Comparison of ENCODE assay signal across 23 cellular contexts in genomic region chr4:11446156-11446811, GRCh38. TPM values are rescaled to one million over a fixed set of nuclear protein-coding genes. Genes with fewer than 3 reads are reported as not detected.
DNase-seq lines count a peak whose midpoint lies in the region; ATAC-seq and TF ChIP-seq lines count a peak whose summit lies in the region.
"Had no signal": no experiment of that assay in that cellular context is flagged by ENCODE, and none has a peak within 500 bp of the region (broad histone marks: within the 10 kb centered on the region; RNA-seq: fewer than 3 reads in every experiment).

No MANE protein-coding gene starts in this region.

- H2AK5ac ChIP-seq in mesenchymal stem cell (ENCODE audit: low read length, severe bottlenecking), result no peak overlapping the region

- H3K4me3 ChIP-seq in NB4 (ENCODE audit: low read depth, low read length) (no peak overlapping the region), mesenchymal stem cell (ENCODE audit: insufficient read depth in 1 of 2, low read depth in 1 of 2, low read length in 2 of 2) (no peak overlapping the region)
- H3K4me3 ChIP-seq: stomach had no signal

- DNase-seq in NB4 (ENCODE audit: low read depth), result peak; percentile 10
- peak; percentile 45 to 74 for DNase-seq in dermis microvascular lymphatic vessel endothelial cell (ENCODE audit: low read depth in 2 of 2)
- DNase-seq in mesenchymal stem cell, result peak; percentile 62
- DNase-seq in NK-92 treated with Interleukin-12 subunit alpha and Interleukin-12 subunit beta, amount 100 ng/mL, for 24 hours (lab: John Stamatoyannopoulos, UW), result no peak
- DNase-seq in erythroblast (lab: John Stamatoyannopoulos, UW), result no peak
- DNase-seq in DMS79 treated with DMSO at 0.1 percent for 48 hours (lab: John Stamatoyannopoulos, UW), result no peak
- DNase-seq in natural killer cell treated with Interleukin-12 subunit alpha and Interleukin-12 subunit beta and Interleukin-15 and Interleukin-18, amount 100 ng/mL, for 72 hours (ENCODE audit: low spot score), result no peak
- DNase-seq: ACHN; activated CD4-positive, alpha-beta T cell treated with anti-CD3 and anti-CD28 coated beads for 36 hours; caudate nucleus; DMS 273 treated with DMSO at 0.1 percent for 48 hours; effector CD4-positive, alpha-beta T cell; GDM1; hippocampal formation; kidney; mesendoderm; NCI-H2029; stimulated activated CD4-positive, alpha-beta T cell treated with anti-CD3 and anti-CD28 coated beads, Interleukin-4, amount 100 ng/mL, for 1 hour; stomach had no signal

- H3K4me2 ChIP-seq in mesenchymal stem cell (ENCODE audit: low read length, poor library complexity, severe bottlenecking), result no peak overlapping the region

- H4K8ac ChIP-seq in mesenchymal stem cell (ENCODE audit: low read length), result no peak overlapping the region

- no peak overlapping the region for H2BK5ac ChIP-seq in mesenchymal stem cell (ENCODE audit: low read depth, low read length, poor library complexity, severe bottlenecking)

- H3K9me3 Mint-ChIP-seq in natural killer cell treated with Interleukin-12 subunit alpha and Interleukin-12 subunit beta and Interleukin-15 and Interleukin-18, amount 100 ng/mL, for 72 hours, result no peaks in the 10 kb centered on the region
- H3K9me3 Mint-ChIP-seq: IgD-negative memory B cell, nephron had no signal

- no peak overlapping the region for H2BK12ac ChIP-seq in mesenchymal stem cell (ENCODE audit: low read length in 2 of 2)

- H3K79me1 ChIP-seq in mesenchymal stem cell (replicated peaks; ENCODE audit: low read length, poor library complexity, severe bottlenecking), result no peaks in the 10 kb centered on the region

- H3K18ac ChIP-seq in mesenchymal stem cell (ENCODE audit: low read depth in 1 of 2, low read length in 2 of 2), result no peak overlapping the region

- H2AFZ ChIP-seq in mesenchymal stem cell (ENCODE audit: low read depth, low read length), result no peak overlapping the region

- no peak overlapping the region for H3K9ac ChIP-seq in mesenchymal stem cell (ENCODE audit: low read length)

- H3K27me3 Mint-ChIP-seq in natural killer cell treated with Interleukin-12 subunit alpha and Interleukin-12 subunit beta and Interleukin-15 and Interleukin-18, amount 100 ng/mL, for 72 hours, result peaks cover 4 to 22% of the 10 kb centered on the region in 2 donors
- H3K27me3 Mint-ChIP-seq: IgD-negative memory B cell had no signal

- H3K9me3 ChIP-seq in mesenchymal stem cell (ENCODE audit: control insufficient read depth, low read length), result no peaks in the 10 kb centered on the region
- H3K9me3 ChIP-seq: stomach had no signal

- H3K14ac ChIP-seq in mesenchymal stem cell (ENCODE audit: low read length in 2 of 2), result no peak overlapping the region

- TF ChIP-seq POLR2A in NB4 (IDR thresholded peaks at IDR 0.05; ENCODE audit: extremely low read depth, insufficient read length), result no peak
- no peak for TF ChIP-seq POLR2A in erythroblast (IDR thresholded peaks at IDR 0.05; ENCODE audit: low read length)

- H3K36me3 ChIP-seq in mesenchymal stem cell (ENCODE audit: control insufficient read depth in 1 of 2, insufficient read depth in 2 of 2, low read depth in 1 of 2, low read length in 2 of 2), result no peaks in the 10 kb centered on the region
- H3K36me3 ChIP-seq: stomach had no signal

- no peak overlapping the region for H2BK15ac ChIP-seq in mesenchymal stem cell (ENCODE audit: low read depth, poor library complexity, severe bottlenecking)

- H3K36me3 Mint-ChIP-seq in natural killer cell treated with Interleukin-12 subunit alpha and Interleukin-12 subunit beta and Interleukin-15 and Interleukin-18, amount 100 ng/mL, for 72 hours, result no peaks in the 10 kb centered on the region

- TF ChIP-seq CTCF in NB4 (IDR thresholded peaks at IDR 0.05; ENCODE audit: low read depth, low read length), result no peak

- peak; percentile 51 for ATAC-seq in GM19463 (IDR thresholded peaks at IDR 0.05; ENCODE audit: unreplicated experiment)
- no peak for ATAC-seq in natural killer cell treated with Interleukin-12 subunit alpha and Interleukin-12 subunit beta and Interleukin-15 and Interleukin-18, amount 100 ng/mL, for 72 hours
- ATAC-seq: activated CD4-positive, alpha-beta T cell treated with anti-CD3 and anti-CD28 coated beads for 36 hours had no signal

- no peaks in the 10 kb centered on the region for H3K27me3 ChIP-seq in mesenchymal stem cell (ENCODE audit: control insufficient read depth in 1 of 2, insufficient read depth in 1 of 2, low read length in 2 of 2)
- H3K27me3 ChIP-seq: stomach had no signal

- H3K4me3 Mint-ChIP-seq in natural killer cell treated with Interleukin-12 subunit alpha and Interleukin-12 subunit beta and Interleukin-15 and Interleukin-18, amount 100 ng/mL, for 72 hours, result no peak overlapping the region
- H3K4me3 Mint-ChIP-seq: activated CD4-positive, alpha-beta T cell treated with anti-CD3 and anti-CD28 coated beads for 36 hours; nephron had no signal

- no peaks in the 10 kb centered on the region for H3K4me1 ChIP-seq in mesenchymal stem cell (ENCODE audit: control insufficient read depth, insufficient read depth, low read depth, low read length)

- H3K4ac ChIP-seq in mesenchymal stem cell (ENCODE audit: low read depth in 1 of 2, low read length in 2 of 2), result no peak overlapping the region

- H3K23ac ChIP-seq in mesenchymal stem cell (ENCODE audit: low read length in 2 of 2), result no peak overlapping the region

- no peak overlapping the region for H3K27ac Mint-ChIP-seq in natural killer cell treated with Interleukin-12 subunit alpha and Interleukin-12 subunit beta and Interleukin-15 and Interleukin-18, amount 100 ng/mL, for 72 hours
- H3K27ac Mint-ChIP-seq: activated CD4-positive, alpha-beta T cell treated with anti-CD3 and anti-CD28 coated beads for 36 hours; IgD-negative memory B cell; nephron had no signal

- no peak overlapping the region for H4K91ac ChIP-seq in mesenchymal stem cell (ENCODE audit: low read length)

- no peak overlapping the region for H3K27ac ChIP-seq in mesenchymal stem cell (ENCODE audit: low read length, poor library complexity, severe bottlenecking)
- H3K27ac ChIP-seq: C4-2B had no signal

- no peaks in the 10 kb centered on the region for H3K4me1 Mint-ChIP-seq in natural killer cell treated with Interleukin-12 subunit alpha and Interleukin-12 subunit beta and Interleukin-15 and Interleukin-18, amount 100 ng/mL, for 72 hours (ENCODE audit: low read depth in 2 of 2)
- H3K4me1 Mint-ChIP-seq: nephron had no signal

- no peak overlapping the region for H2BK120ac ChIP-seq in mesenchymal stem cell (ENCODE audit: low read depth, low read length)

RNA-seq across cellular contexts. Expression of gene HS3ST1, which starts 17.6 kb away (rescaled TPM):
- total RNA-seq in dermis microvascular lymphatic vessel endothelial cell, result 0.77 and 3.3 TPM in 2 replicates
- 0.07 TPM for polyA plus RNA-seq in mesenchymal stem cell (2013, experiment 1 of 2)
- 0.03 TPM for polyA plus RNA-seq in mesenchymal stem cell (2013, experiment 2 of 2)
- not detected for total RNA-seq in natural killer cell treated with Interleukin-12 subunit alpha and Interleukin-12 subunit beta and Interleukin-15 and Interleukin-18, amount 100 ng/mL, for 72 hours
- total RNA-seq: activated CD4-positive, alpha-beta T cell treated with anti-CD3 and anti-CD28 coated beads for 36 hours had no signal

Comparison
In these comparisons a context has a peak if more than half of its experiments do, and no peak if none do; other contexts are left out.
1. DNase-seq: peak in NB4 (single experiment), dermis microvascular lymphatic vessel endothelial cell (2 of 2) and mesenchymal stem cell (single experiment); none in NK-92 treated with Interleukin-12 subunit alpha and Interleukin-12 subunit beta, amount 100 ng/mL, for 24 hours (single experiment), erythroblast (0 of 2), DMS79 treated with DMSO at 0.1 percent for 48 hours (single experiment) and natural killer cell treated with Interleukin-12 subunit alpha and Interleukin-12 subunit beta and Interleukin-15 and Interleukin-18, amount 100 ng/mL, for 72 hours (single experiment).